Comparison of ENCODE assay signal across 24 cellular contexts in genomic region chr4:27027428-27027827, GRCh38.
"Had no signal": no experiment of that assay in that cellular context is flagged by ENCODE, and none has a peak within 500 bp of the region (broad histone marks: within the 10 kb centered on the region; RNA-seq: fewer than 3 reads in every experiment).

No MANE protein-coding gene starts in this region.

- H3K9me3 Mint-ChIP-seq: activated CD4-positive, alpha-beta memory T cell treated with anti-CD3 and anti-CD28 coated beads for 36 hours; activated naive CD4-positive, alpha-beta T cell treated with anti-CD3 and anti-CD28 coated beads for 36 hours; activated naive CD8-positive, alpha-beta T cell treated with anti-CD3 and anti-CD28 coated beads, Interleukin-2, amount 50 U/mL, for 24 hours; neural crest cell had no signal

- H3K27me3 Mint-ChIP-seq: activated CD4-positive, alpha-beta memory T cell treated with anti-CD3 and anti-CD28 coated beads for 36 hours; activated CD4-positive, alpha-beta T cell treated with anti-CD3 and anti-CD28 coated beads for 36 hours; activated naive CD8-positive, alpha-beta T cell treated with anti-CD3 and anti-CD28 coated beads, Interleukin-2, amount 50 U/mL, for 24 hours; stimulated activated memory B cell treated with anti-CD40 and anti-IgM and Interleukin-4, amounts not matched to agents 10 μg/mL and 1 μg/mL and 100 μg/mL, for 72 hours had no signal

- H3K4me1 ChIP-seq: foreskin keratinocyte, left ventricle myocardium inferior, stomach, transverse colon had no signal

- H3K4me3 ChIP-seq: left ventricle myocardium inferior, stomach, transverse colon had no signal

- ATAC-seq: activated CD4-positive, alpha-beta T cell treated with anti-CD3 and anti-CD28 coated beads for 36 hours; activated naive CD8-positive, alpha-beta T cell treated with anti-CD3 and anti-CD28 coated beads, Interleukin-2, amount 50 U/mL, for 24 hours; foreskin keratinocyte; sciatic nerve; stimulated activated memory B cell treated with anti-CD40 and anti-IgM and Interleukin-4, amounts not matched to agents 10 μg/mL and 1 μg/mL and 100 μg/mL, for 72 hours had no signal

- DNase-seq: activated CD4-positive, alpha-beta memory T cell treated with anti-CD3 and anti-CD28 coated beads for 36 hours; activated CD4-positive, alpha-beta T cell treated with anti-CD3 and anti-CD28 coated beads for 36 hours; activated effector memory CD4-positive, alpha-beta T cell treated with Interleukin-2 at 50 U/mL for 16 hours; activated naive CD4-positive, alpha-beta T cell treated with anti-CD3 and anti-CD28 coated beads for 36 hours; activated naive CD8-positive, alpha-beta T cell treated with anti-CD3 and anti-CD28 coated beads, Interleukin-2, amount 50 U/mL, for 24 hours; activated T-cell treated with anti-CD3 and anti-CD28 coated beads, Interleukin-2, amount 50 U/mL, for 48 hours; cerebellar nuclear complex; foreskin keratinocyte; kidney; left ventricle myocardium inferior; mammary epithelial cell; midbrain; occipital lobe; posterior cingulate gyrus; small intestine; stimulated activated CD4-positive, alpha-beta T cell treated with anti-CD3 and anti-CD28 coated beads, Interleukin-2, amount 100 ng/mL, for 24 hours; stomach; T-helper 1 cell; T-helper 9 cell; transverse colon had no signal

- H3K27me3 ChIP-seq: stomach, transverse colon had no signal

- H3K9me3 ChIP-seq: left ventricle myocardium inferior, stomach, transverse colon had no signal

- H3K27ac Mint-ChIP-seq: activated CD4-positive, alpha-beta memory T cell treated with anti-CD3 and anti-CD28 coated beads for 36 hours; activated CD4-positive, alpha-beta T cell treated with anti-CD3 and anti-CD28 coated beads for 36 hours; activated naive CD4-positive, alpha-beta T cell treated with anti-CD3 and anti-CD28 coated beads for 36 hours; activated naive CD8-positive, alpha-beta T cell treated with anti-CD3 and anti-CD28 coated beads, Interleukin-2, amount 50 U/mL, for 24 hours; stimulated activated memory B cell treated with anti-CD40 and anti-IgM and Interleukin-4, amounts not matched to agents 10 μg/mL and 1 μg/mL and 100 μg/mL, for 72 hours had no signal

- H3K27ac ChIP-seq: epithelial cell of prostate, foreskin keratinocyte, left ventricle myocardium inferior, stomach, transverse colon had no signal

- H3K4me3 Mint-ChIP-seq: activated CD4-positive, alpha-beta memory T cell treated with anti-CD3 and anti-CD28 coated beads for 36 hours; activated CD4-positive, alpha-beta T cell treated with anti-CD3 and anti-CD28 coated beads for 36 hours; activated naive CD4-positive, alpha-beta T cell treated with anti-CD3 and anti-CD28 coated beads for 36 hours; activated naive CD8-positive, alpha-beta T cell treated with anti-CD3 and anti-CD28 coated beads, Interleukin-2, amount 50 U/mL, for 24 hours; neural crest cell; stimulated activated memory B cell treated with anti-CD40 and anti-IgM and Interleukin-4, amounts not matched to agents 10 μg/mL and 1 μg/mL and 100 μg/mL, for 72 hours had no signal

- H3K4me1 Mint-ChIP-seq: activated naive CD8-positive, alpha-beta T cell treated with anti-CD3 and anti-CD28 coated beads, Interleukin-2, amount 50 U/mL, for 24 hours; stimulated activated memory B cell treated with anti-CD40 and anti-IgM and Interleukin-4, amounts not matched to agents 10 μg/mL and 1 μg/mL and 100 μg/mL, for 72 hours had no signal
